1 cellular context compared by ENCODE assay signal in the genomic region with DNA sequence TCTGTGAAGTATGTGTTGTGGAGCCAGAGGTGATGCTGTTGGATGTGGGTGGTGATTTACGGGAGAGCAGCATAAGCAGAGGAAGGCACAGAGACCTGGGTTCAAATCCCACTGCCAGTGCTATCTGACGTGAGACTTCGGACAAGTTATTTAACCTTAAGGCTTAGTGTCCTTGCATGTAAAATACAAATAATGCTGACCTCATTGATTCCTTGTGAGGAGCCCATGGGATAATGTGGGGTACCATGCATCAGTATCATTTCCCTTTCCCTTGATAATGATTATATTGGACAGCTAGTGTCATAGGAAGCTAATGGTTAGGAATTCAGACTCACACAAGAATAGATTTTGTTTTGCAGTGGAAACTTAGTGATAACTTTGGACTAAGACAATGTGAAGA.
TF ChIP-seq lines count a peak whose summit lies in the region.

No MANE protein-coding gene starts in this region.

TF ChIP-seq in A549, 52 proteins besides CTCF, POLR2A, EP300 and RAD21 (continued from another document):
- TF ChIP-seq, protein P1, sequence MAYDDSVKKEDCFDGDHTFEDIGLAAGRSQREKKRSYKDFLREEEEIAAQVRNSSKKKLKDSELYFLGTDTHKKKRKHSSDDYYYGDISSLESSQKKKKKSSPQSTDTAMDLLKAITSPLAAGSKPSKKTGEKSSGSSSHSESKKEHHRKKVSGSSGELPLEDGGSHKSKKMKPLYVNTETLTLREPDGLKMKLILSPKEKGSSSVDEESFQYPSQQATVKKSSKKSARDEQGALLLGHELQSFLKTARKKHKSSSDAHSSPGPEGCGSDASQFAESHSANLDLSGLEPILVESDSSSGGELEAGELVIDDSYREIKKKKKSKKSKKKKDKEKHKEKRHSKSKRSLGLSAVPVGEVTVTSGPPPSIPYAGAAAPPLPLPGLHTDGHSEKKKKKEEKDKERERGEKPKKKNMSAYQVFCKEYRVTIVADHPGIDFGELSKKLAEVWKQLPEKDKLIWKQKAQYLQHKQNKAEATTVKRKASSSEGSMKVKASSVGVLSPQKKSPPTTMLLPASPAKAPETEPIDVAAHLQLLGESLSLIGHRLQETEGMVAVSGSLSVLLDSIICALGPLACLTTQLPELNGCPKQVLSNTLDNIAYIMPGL (CRISPR knock-in tag; IDR thresholded peaks at IDR 0.05; ENCODE audit: borderline replicate concordance): no peak
